Comparison of ENCODE assay signal across 1 cellular context in the genomic region with DNA sequence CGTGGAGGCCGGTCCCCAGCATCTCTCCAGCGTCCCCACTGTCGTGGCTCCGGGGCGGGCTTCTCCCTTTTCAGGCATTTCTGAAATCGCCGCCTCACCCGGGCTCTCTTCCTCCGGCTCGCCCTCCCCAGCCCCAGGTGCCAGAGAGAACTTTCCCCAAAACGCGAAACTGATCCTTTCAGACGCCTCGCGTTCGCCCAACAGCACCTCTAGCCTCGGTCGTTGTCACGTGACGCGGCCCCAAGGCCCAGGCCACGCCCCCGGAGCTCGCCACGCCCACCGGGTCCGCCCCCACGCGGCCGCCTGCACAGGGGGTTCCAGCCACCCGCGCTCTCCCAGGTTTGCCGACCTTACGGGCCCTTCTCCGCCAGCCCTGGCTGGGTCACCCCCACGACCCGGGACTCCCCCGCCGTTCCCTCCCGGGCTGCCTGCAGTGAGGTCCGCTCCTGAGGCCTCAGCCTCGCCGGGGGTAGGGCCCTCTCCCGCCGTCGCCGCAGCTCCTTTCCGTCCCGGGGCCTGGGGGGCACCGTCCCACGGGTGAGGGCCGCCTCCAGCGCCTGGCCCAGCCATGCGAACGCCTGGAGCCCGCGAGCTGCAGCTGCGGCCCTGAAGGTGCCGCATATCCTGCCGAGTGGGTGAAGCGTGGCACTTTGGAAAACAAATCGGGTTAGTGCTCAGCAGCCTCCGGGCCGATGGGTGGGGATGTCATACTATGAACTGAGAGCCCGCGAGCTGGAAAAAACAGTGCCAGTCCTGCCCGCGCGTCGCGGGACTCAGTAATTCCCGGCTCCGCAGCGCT.
TF ChIP-seq lines count a peak whose summit lies in the region.

No MANE protein-coding gene starts in this region.

TF ChIP-seq in HepG2, 621 proteins besides CTCF, POLR2A, EP300 and RAD21 (continued from another document and continues in another):
- TF ChIP-seq, protein P1, sequence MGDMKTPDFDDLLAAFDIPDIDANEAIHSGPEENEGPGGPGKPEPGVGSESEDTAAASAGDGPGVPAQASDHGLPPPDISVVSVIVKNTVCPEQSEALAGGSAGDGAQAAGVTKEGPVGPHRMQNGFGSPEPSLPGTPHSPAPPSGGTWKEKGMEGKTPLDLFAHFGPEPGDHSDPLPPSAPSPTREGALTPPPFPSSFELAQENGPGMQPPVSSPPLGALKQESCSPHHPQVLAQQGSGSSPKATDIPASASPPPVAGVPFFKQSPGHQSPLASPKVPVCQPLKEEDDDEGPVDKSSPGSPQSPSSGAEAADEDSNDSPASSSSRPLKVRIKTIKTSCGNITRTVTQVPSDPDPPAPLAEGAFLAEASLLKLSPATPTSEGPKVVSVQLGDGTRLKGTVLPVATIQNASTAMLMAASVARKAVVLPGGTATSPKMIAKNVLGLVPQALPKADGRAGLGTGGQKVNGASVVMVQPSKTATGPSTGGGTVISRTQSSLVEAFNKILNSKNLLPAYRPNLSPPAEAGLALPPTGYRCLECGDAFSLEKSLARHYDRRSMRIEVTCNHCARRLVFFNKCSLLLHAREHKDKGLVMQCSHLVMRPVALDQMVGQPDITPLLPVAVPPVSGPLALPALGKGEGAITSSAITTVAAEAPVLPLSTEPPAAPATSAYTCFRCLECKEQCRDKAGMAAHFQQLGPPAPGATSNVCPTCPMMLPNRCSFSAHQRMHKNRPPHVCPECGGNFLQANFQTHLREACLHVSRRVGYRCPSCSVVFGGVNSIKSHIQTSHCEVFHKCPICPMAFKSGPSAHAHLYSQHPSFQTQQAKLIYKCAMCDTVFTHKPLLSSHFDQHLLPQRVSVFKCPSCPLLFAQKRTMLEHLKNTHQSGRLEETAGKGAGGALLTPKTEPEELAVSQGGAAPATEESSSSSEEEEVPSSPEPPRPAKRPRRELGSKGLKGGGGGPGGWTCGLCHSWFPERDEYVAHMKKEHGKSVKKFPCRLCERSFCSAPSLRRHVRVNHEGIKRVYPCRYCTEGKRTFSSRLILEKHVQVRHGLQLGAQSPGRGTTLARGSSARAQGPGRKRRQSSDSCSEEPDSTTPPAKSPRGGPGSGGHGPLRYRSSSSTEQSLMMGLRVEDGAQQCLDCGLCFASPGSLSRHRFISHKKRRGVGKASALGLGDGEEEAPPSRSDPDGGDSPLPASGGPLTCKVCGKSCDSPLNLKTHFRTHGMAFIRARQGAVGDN (CRISPR knock-in tag; IDR thresholded peaks at IDR 0.05) = peak; percentile 96
- TF ChIP-seq, protein P2, sequence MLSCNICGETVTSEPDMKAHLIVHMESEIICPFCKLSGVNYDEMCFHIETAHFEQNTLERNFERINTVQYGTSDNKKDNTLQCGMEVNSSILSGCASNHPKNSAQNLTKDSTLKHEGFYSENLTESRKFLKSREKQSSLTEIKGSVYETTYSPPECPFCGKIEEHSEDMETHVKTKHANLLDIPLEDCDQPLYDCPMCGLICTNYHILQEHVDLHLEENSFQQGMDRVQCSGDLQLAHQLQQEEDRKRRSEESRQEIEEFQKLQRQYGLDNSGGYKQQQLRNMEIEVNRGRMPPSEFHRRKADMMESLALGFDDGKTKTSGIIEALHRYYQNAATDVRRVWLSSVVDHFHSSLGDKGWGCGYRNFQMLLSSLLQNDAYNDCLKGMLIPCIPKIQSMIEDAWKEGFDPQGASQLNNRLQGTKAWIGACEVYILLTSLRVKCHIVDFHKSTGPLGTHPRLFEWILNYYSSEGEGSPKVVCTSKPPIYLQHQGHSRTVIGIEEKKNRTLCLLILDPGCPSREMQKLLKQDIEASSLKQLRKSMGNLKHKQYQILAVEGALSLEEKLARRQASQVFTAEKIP (CRISPR knock-in tag; IDR thresholded peaks at IDR 0.05; ENCODE audit: borderline replicate concordance) = no peak
- TF ChIP-seq, protein P3, sequence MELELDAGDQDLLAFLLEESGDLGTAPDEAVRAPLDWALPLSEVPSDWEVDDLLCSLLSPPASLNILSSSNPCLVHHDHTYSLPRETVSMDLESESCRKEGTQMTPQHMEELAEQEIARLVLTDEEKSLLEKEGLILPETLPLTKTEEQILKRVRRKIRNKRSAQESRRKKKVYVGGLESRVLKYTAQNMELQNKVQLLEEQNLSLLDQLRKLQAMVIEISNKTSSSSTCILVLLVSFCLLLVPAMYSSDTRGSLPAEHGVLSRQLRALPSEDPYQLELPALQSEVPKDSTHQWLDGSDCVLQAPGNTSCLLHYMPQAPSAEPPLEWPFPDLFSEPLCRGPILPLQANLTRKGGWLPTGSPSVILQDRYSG (CRISPR knock-in tag; IDR thresholded peaks at IDR 0.05) = 0 out of 2 replicates have a peak, but pooled peaks have one; percentile 25
- TF ChIP-seq ZNF589 (CRISPR knock-in tag; conservative IDR thresholded peaks at IDR 0.05) (peak; percentile 79; the same call in 1 of the 2 replicates), MED8 (CRISPR knock-in tag; IDR thresholded peaks at IDR 0.05; ENCODE audit: insufficient replicate concordance) (no peak), ZNF354B (CRISPR knock-in tag; IDR thresholded peaks at IDR 0.05) (peak; percentile 74; the same call in 1 of the 2 replicates), TBX2 (CRISPR knock-in tag; IDR thresholded peaks at IDR 0.05; ENCODE audit: borderline replicate concordance) (peak; percentile 87), SIX1 (CRISPR knock-in tag; IDR thresholded peaks at IDR 0.05; ENCODE audit: borderline replicate concordance) (no peak), KAT8 (CRISPR knock-in tag; IDR thresholded peaks at IDR 0.05) (peak; percentile 60), DNMT3B (CRISPR knock-in tag; conservative IDR thresholded peaks at IDR 0.05) (no peak), ZNF160 (CRISPR knock-in tag; IDR thresholded peaks at IDR 0.05) (peak; percentile 81; the same call in 1 of the 2 replicates), NCOA1 (CRISPR knock-in tag; IDR thresholded peaks at IDR 0.05) (no peak)
- TF ChIP-seq, protein P4, sequence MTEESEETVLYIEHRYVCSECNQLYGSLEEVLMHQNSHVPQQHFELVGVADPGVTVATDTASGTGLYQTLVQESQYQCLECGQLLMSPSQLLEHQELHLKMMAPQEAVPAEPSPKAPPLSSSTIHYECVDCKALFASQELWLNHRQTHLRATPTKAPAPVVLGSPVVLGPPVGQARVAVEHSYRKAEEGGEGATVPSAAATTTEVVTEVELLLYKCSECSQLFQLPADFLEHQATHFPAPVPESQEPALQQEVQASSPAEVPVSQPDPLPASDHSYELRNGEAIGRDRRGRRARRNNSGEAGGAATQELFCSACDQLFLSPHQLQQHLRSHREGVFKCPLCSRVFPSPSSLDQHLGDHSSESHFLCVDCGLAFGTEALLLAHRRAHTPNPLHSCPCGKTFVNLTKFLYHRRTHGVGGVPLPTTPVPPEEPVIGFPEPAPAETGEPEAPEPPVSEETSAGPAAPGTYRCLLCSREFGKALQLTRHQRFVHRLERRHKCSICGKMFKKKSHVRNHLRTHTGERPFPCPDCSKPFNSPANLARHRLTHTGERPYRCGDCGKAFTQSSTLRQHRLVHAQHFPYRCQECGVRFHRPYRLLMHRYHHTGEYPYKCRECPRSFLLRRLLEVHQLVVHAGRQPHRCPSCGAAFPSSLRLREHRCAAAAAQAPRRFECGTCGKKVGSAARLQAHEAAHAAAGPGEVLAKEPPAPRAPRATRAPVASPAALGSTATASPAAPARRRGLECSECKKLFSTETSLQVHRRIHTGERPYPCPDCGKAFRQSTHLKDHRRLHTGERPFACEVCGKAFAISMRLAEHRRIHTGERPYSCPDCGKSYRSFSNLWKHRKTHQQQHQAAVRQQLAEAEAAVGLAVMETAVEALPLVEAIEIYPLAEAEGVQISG (CRISPR knock-in tag; IDR thresholded peaks at IDR 0.05) = peak; percentile 50; the same call in 1 of the 2 replicates
- TF ChIP-seq, protein P5, sequence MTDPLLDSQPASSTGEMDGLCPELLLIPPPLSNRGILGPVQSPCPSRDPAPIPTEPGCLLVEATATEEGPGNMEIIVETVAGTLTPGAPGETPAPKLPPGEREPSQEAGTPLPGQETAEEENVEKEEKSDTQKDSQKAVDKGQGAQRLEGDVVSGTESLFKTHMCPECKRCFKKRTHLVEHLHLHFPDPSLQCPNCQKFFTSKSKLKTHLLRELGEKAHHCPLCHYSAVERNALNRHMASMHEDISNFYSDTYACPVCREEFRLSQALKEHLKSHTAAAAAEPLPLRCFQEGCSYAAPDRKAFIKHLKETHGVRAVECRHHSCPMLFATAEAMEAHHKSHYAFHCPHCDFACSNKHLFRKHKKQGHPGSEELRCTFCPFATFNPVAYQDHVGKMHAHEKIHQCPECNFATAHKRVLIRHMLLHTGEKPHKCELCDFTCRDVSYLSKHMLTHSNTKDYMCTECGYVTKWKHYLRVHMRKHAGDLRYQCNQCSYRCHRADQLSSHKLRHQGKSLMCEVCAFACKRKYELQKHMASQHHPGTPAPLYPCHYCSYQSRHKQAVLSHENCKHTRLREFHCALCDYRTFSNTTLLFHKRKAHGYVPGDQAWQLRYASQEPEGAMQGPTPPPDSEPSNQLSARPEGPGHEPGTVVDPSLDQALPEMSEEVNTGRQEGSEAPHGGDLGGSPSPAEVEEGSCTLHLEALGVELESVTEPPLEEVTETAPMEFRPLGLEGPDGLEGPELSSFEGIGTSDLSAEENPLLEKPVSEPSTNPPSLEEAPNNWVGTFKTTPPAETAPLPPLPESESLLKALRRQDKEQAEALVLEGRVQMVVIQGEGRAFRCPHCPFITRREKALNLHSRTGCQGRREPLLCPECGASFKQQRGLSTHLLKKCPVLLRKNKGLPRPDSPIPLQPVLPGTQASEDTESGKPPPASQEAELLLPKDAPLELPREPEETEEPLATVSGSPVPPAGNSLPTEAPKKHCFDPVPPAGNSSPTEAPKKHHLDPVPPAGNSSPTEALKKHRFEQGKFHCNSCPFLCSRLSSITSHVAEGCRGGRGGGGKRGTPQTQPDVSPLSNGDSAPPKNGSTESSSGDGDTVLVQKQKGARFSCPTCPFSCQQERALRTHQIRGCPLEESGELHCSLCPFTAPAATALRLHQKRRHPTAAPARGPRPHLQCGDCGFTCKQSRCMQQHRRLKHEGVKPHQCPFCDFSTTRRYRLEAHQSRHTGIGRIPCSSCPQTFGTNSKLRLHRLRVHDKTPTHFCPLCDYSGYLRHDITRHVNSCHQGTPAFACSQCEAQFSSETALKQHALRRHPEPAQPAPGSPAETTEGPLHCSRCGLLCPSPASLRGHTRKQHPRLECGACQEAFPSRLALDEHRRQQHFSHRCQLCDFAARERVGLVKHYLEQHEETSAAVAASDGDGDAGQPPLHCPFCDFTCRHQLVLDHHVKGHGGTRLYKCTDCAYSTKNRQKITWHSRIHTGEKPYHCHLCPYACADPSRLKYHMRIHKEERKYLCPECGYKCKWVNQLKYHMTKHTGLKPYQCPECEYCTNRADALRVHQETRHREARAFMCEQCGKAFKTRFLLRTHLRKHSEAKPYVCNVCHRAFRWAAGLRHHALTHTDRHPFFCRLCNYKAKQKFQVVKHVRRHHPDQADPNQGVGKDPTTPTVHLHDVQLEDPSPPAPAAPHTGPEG (CRISPR knock-in tag; IDR thresholded peaks at IDR 0.05) = peak; percentile 47; the same call in 1 of the 2 replicates
- TF ChIP-seq, protein P6, sequence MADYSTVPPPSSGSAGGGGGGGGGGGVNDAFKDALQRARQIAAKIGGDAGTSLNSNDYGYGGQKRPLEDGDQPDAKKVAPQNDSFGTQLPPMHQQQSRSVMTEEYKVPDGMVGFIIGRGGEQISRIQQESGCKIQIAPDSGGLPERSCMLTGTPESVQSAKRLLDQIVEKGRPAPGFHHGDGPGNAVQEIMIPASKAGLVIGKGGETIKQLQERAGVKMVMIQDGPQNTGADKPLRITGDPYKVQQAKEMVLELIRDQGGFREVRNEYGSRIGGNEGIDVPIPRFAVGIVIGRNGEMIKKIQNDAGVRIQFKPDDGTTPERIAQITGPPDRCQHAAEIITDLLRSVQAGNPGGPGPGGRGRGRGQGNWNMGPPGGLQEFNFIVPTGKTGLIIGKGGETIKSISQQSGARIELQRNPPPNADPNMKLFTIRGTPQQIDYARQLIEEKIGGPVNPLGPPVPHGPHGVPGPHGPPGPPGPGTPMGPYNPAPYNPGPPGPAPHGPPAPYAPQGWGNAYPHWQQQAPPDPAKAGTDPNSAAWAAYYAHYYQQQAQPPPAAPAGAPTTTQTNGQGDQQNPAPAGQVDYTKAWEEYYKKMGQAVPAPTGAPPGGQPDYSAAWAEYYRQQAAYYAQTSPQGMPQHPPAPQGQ (CRISPR knock-in tag; IDR thresholded peaks at IDR 0.05; ENCODE audit: borderline replicate concordance) = no peak
- TF ChIP-seq, protein P7, sequence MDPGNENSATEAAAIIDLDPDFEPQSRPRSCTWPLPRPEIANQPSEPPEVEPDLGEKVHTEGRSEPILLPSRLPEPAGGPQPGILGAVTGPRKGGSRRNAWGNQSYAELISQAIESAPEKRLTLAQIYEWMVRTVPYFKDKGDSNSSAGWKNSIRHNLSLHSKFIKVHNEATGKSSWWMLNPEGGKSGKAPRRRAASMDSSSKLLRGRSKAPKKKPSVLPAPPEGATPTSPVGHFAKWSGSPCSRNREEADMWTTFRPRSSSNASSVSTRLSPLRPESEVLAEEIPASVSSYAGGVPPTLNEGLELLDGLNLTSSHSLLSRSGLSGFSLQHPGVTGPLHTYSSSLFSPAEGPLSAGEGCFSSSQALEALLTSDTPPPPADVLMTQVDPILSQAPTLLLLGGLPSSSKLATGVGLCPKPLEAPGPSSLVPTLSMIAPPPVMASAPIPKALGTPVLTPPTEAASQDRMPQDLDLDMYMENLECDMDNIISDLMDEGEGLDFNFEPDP (CRISPR knock-in tag; conservative IDR thresholded peaks at IDR 0.05) = no peak
- TF ChIP-seq, protein P8, sequence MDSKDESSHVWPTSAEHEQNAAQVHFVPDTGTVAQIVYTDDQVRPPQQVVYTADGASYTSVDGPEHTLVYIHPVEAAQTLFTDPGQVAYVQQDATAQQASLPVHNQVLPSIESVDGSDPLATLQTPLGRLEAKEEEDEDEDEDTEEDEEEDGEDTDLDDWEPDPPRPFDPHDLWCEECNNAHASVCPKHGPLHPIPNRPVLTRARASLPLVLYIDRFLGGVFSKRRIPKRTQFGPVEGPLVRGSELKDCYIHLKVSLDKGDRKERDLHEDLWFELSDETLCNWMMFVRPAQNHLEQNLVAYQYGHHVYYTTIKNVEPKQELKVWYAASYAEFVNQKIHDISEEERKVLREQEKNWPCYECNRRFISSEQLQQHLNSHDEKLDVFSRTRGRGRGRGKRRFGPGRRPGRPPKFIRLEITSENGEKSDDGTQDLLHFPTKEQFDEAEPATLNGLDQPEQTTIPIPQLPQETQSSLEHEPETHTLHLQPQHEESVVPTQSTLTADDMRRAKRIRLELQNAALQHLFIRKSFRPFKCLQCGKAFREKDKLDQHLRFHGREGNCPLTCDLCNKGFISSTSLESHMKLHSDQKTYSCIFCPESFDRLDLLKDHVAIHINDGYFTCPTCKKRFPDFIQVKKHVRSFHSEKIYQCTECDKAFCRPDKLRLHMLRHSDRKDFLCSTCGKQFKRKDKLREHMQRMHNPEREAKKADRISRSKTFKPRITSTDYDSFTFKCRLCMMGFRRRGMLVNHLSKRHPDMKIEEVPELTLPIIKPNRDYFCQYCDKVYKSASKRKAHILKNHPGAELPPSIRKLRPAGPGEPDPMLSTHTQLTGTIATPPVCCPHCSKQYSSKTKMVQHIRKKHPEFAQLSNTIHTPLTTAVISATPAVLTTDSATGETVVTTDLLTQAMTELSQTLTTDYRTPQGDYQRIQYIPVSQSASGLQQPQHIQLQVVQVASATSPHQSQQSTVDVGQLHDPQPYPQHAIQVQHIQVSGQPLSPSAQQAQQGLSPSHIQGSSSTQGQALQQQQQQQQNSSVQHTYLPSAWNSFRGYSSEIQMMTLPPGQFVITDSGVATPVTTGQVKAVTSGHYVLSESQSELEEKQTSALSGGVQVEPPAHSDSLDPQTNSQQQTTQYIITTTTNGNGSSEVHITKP (CRISPR knock-in tag; IDR thresholded peaks at IDR 0.05; ENCODE audit: low read depth) = 0 out of 2 replicates have a peak, but pooled peaks have one; percentile 23
- TF ChIP-seq, protein P9, sequence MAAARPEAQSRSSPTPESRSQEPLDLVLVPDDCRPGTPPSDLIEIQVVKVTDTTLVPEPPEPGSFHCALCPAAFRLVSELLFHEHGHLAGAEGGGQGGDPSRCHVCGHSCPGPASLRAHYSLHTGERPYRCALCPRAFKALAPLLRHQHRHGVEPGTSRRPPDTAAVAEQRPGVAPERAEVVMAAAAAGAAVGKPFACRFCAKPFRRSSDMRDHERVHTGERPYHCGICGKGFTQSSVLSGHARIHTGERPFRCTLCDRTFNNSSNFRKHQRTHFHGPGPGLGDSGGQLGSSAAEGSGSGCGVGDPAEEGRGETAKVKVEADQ (CRISPR knock-in tag; IDR thresholded peaks at IDR 0.05; ENCODE audit: borderline replicate concordance) = no peak
